7 cellular contexts compared by ENCODE assay signal in the genomic region with DNA sequence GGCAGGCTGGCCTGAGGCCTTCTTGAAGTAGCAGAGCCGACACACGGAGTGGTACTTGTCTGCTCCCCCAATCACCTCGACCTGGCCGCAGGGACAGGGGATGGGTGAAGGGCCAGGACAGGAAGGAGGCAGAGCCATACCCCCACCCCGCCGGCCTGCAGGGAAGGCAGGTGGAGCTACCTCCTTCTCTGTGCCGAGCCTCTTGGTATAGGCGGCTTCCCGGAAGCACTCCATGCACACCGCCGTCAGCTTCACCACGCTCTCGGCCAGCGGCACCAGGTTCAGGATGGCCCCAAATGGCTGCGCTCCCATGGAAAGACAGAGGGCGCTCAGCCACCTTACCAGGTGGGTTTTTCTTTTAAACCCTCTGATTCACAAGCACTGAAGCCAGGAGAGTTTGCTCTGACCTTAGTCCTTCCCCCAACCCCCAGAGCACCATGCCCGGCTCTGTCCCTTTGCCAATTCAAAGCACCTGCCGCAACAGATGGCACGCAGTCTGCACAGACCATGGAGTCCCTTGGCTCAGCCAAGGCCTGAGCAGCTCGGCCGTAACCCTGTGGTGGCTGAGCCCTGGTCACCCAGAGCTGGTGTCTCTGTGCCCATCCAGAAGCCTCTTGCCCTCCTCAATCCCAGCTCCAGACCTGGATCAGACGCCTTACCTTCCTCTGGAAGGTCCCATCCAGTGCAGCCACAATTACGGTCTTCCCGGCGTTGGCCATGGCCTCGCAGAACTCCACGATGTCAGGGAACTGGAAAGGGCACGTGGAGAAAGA. TPM values are rescaled to one million over a fixed set of nuclear protein-coding genes. Genes with fewer than 3 reads are reported as not detected.
A peak's percentile ranks its signal among the peaks of the same experiment; 100 is the strongest.
DNase-seq lines count a peak whose midpoint lies in the region; ATAC-seq and TF ChIP-seq lines count a peak whose summit lies in the region.

No MANE protein-coding gene starts in this region.

- POLR2A ChIA-PET in HEK293T (lab: Yijun Ruan, JAX), result interaction anchor here (1.1 to 3.4 kb wide), 2 partner anchors 11 kb away, joined by 3 to 24 read pairs; a partner anchor contains a TSS

- H3K9me2 ChIP-seq in SU-DHL-6 (replicated peaks; ENCODE audit: insufficient read depth, low read length), result no peaks in the 10 kb centered on the region

- H4K20me1 ChIP-seq in SU-DHL-6 (ENCODE audit: low read depth, low read length), result no peaks in the 10 kb centered on the region; the same call in 1 of the 2 replicates

- ATAC-seq in left colon (peak; percentile 45), HG02759 (IDR thresholded peaks at IDR 0.05; ENCODE audit: unreplicated experiment) (no peak)

- H3F3A ChIP-seq in SU-DHL-6 (ENCODE audit: insufficient read depth), result peaks cover 46% of the 10 kb centered on the region

- H3K27ac ChIP-seq in SU-DHL-6 (ENCODE audit: low read depth, low read length) (peak overlapping the region; percentile 47), tibial artery (peak overlapping the region; percentile 71 to 73)

- H3K4me1 ChIP-seq in tibial artery, result peaks cover 11 to 73% (median 54%) of the 10 kb centered on the region in 4 donors

- H3K36me3 ChIP-seq in SU-DHL-6 (ENCODE audit: low read length), result peaks cover under 1% of the 10 kb centered on the region; the same call in 1 of the 2 replicates
- peaks cover 5 to 29% (median 8%) of the 10 kb centered on the region in 3 donors for H3K36me3 ChIP-seq in tibial artery

- intact Hi-C loops in left colon (cut with DNase I, micrococcal nuclease), result loop anchor here (5.0 to 10.0 kb wide), 2 partner anchors 58 to 60 kb away; no protein-coding TSS in a partner anchor
- intact Hi-C loops in tibial artery (cut with DNase I; ENCODE audit: low total_unique reads), result no loop called here

- no peaks in the 10 kb centered on the region for H3K9me3 ChIP-seq in SU-DHL-6 (ENCODE audit: insufficient read depth, low read length)
- no peaks in the 10 kb centered on the region for H3K9me3 ChIP-seq in tibial artery

- H3K9ac ChIP-seq in SU-DHL-6 (ENCODE audit: low read length), result no peak overlapping the region

- peak; percentile 81 for DNase-seq in HT-29 (ENCODE audit: low spot score)
- peak; percentile 72 to 73 for DNase-seq in left colon
- no peak for DNase-seq in tibial artery
- no peak for DNase-seq in HEK293T (ENCODE audit: extremely low spot score)
- DNase-seq in NCI-H146 (lab: John Stamatoyannopoulos, UW), result no peak

- no peak overlapping the region for H2AFZ ChIP-seq in SU-DHL-6 (ENCODE audit: low read depth, low read length, severe bottlenecking)

- H3K4me2 ChIP-seq in SU-DHL-6 (ENCODE audit: low read depth, low read length, poor library complexity, severe bottlenecking), result no peak overlapping the region

- CTCF ChIA-PET in HEK293T (lab: Yijun Ruan, JAX), result interaction anchor here (1.3 kb wide), 1 partner anchor 36 kb away, joined by 3 read pairs; no protein-coding TSS in a partner anchor

- H3K27me3 ChIP-seq in SU-DHL-6 (ENCODE audit: low read length) (no peaks in the 10 kb centered on the region), tibial artery (no peaks in the 10 kb centered on the region)

- H3K4me3 ChIP-seq in SU-DHL-6 (ENCODE audit: insufficient read depth, low read length, poor library complexity, severe bottlenecking) (no peak overlapping the region), tibial artery (no peak overlapping the region)

- peaks cover 12% of the 10 kb centered on the region for H3K79me2 ChIP-seq in SU-DHL-6 (ENCODE audit: insufficient read depth, low read length)

- TF ChIP-seq CTCF in SU-DHL-6 (IDR thresholded peaks at IDR 0.05; ENCODE audit: insufficient read depth, low read length, poor library complexity, severe bottlenecking), result peak; percentile 16
- TF ChIP-seq CTCF in tibial artery (IDR thresholded peaks at IDR 0.05), result no peak

TF ChIP-seq in HEK293T, 16 proteins besides CTCF, POLR2A, EP300 and RAD21:
- no peak for TF ChIP-seq ARNT (IDR thresholded peaks at IDR 0.05)
- TF ChIP-seq, protein P1, sequence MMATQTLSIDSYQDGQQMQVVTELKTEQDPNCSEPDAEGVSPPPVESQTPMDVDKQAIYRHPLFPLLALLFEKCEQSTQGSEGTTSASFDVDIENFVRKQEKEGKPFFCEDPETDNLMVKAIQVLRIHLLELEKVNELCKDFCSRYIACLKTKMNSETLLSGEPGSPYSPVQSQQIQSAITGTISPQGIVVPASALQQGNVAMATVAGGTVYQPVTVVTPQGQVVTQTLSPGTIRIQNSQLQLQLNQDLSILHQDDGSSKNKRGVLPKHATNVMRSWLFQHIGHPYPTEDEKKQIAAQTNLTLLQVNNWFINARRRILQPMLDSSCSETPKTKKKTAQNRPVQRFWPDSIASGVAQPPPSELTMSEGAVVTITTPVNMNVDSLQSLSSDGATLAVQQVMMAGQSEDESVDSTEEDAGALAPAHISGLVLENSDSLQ (IDR thresholded peaks at IDR 0.05), result no peak
- no peak for TF ChIP-seq SP1 (IDR thresholded peaks at IDR 0.05)
- TF ChIP-seq FOXA1 (IDR thresholded peaks at IDR 0.05), result no peak
- no peak for TF ChIP-seq NFRKB (IDR thresholded peaks at IDR 0.05)
- TF ChIP-seq ZNF384 (IDR thresholded peaks at IDR 0.05), result no peak
- no peak for TF ChIP-seq ELF4 (IDR thresholded peaks at IDR 0.05)
- TF ChIP-seq LEF1 (IDR thresholded peaks at IDR 0.05; ENCODE audit: borderline replicate concordance), result no peak
- TF ChIP-seq BHLHE40 (IDR thresholded peaks at IDR 0.05; ENCODE audit: borderline replicate concordance), result no peak
- TF ChIP-seq HDGF (IDR thresholded peaks at IDR 0.05; ENCODE audit: borderline replicate concordance), result no peak
- TF ChIP-seq FOXK2 (IDR thresholded peaks at IDR 0.05), result no peak
- TF ChIP-seq L3MBTL2 (conservative IDR thresholded peaks at IDR 0.05), result no peak
- TF ChIP-seq SUZ12 (IDR thresholded peaks at IDR 0.05), result no peak
- TF ChIP-seq FOXM1 (IDR thresholded peaks at IDR 0.05; ENCODE audit: borderline replicate concordance), result no peak
- TF ChIP-seq TARDBP (IDR thresholded peaks at IDR 0.05), result no peak
- no peak for TF ChIP-seq CTBP1 (IDR thresholded peaks at IDR 0.05; ENCODE audit: borderline replicate concordance)

RNA-seq across cellular contexts. Expression of a gene that starts 6.7 kb away (rescaled TPM):
- 225 and 231 TPM in 2 replicates for total RNA-seq in HT-29 (2014; rRNA removed; shearing (Covaris generic))
- total RNA-seq in left colon, result 100 to 1,000 TPM; 173 to 188 TPM

RNA-seq across cellular contexts. Expression of a gene that starts 11.8 kb away (rescaled TPM):
- 379 and 400 TPM in 2 replicates for total RNA-seq in HT-29 (2014; rRNA removed; shearing (Covaris generic))
- 10 to 100 TPM; 14.8 to 24.9 TPM for total RNA-seq in left colon

RNA-seq across cellular contexts. Expression of a gene that starts 12.1 kb away (rescaled TPM):
- 36.6 and 45.1 TPM in 2 replicates for total RNA-seq in HT-29 (2014; rRNA removed; shearing (Covaris generic))
- 10 to 100 TPM; 26.7 to 33.2 TPM for total RNA-seq in left colon

RNA-seq across cellular contexts. Expression of a gene that starts 28.9 kb away (rescaled TPM):
- 0.20 TPM in 1 of 2 replicates, not detected in the other for total RNA-seq in HT-29 (2014; rRNA removed; shearing (Covaris generic))
- total RNA-seq in left colon, result not detected

RNA-seq across cellular contexts. Expression of a gene that starts 39.0 kb away (rescaled TPM):
- 78.3 and 114 TPM in 2 replicates for total RNA-seq in HT-29 (2014; rRNA removed; shearing (Covaris generic))
- total RNA-seq in left colon, result 10 to 100 TPM in 1 of 2 donors, 1 to 10 TPM in 1; 3.4 to 10.1 TPM

Comparison
In these comparisons a context has a peak if more than half of its experiments do, and no peak if none do; other contexts are left out.
1. DNase-seq: peak in HT-29 (single experiment) and left colon (2 of 2); none in tibial artery (0 of 2), HEK293T (single experiment) and NCI-H146 (single experiment).
2. RNA of a gene that starts 11.8 kb away (total RNA-seq): 379 to 400 TPM in HT-29; 14.8 to 24.9 TPM in left colon; every median in the first group is over 10 times any median in the second.